ENCODE assay signal across 15 cellular contexts in the genomic region with DNA sequence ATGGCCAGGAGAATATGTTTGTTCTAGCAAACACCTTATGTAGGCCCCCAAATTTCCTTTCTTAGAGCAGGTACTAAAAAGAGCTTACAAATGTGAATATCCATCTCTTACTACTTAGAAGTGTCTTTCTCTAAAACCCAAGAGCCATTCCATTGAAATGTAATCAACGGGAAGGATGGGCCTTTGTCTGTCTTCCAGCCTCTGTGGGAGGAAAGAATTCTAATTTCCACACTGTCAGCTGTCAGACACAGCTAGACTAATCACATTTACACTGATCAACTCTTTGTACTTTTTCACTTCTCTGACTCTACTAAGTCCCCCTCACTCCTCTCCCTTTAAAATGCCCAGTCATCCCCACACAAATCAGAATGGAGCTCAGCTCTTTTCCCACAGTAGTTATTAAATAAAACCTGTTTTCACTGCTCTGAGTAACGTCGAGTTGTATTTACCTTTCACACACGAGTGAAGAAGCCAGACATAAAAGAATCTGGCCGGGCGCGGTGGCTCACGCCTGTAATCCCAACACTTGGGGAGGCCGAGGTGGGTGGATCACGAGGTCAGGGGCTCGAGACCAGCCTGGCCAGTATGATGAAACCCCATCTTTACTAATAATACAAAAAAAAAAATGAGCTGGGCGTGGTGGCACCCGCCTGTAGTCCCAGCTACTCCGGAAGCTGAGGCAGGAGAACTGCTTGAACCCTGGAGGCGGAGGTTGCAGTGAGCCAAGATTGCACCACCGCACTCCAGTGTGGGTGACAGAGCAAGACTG. TPM values are rescaled to one million over a fixed set of nuclear protein-coding genes. Genes with fewer than 3 reads are reported as not detected.
DNase-seq lines count a peak whose midpoint lies in the region; ATAC-seq and TF ChIP-seq lines count a peak whose summit lies in the region.
"Had no signal": no experiment of that assay in that cellular context is flagged by ENCODE, and none has a peak within 500 bp of the region (broad histone marks: within the 10 kb centered on the region; RNA-seq: fewer than 3 reads in every experiment).

No MANE protein-coding gene starts in this region.

- H3K18ac ChIP-seq in trophoblast cell (ENCODE audit: low read length), result no peak overlapping the region

- no peaks in the 10 kb centered on the region for H3K9me3 Mint-ChIP-seq in glutamatergic neuron (ENCODE audit: unreplicated experiment)
- H3K9me3 Mint-ChIP-seq: activated T-helper 2 cell treated with anti-CD3 and anti-CD28 coated beads, Interferon-gamma antibody, Interleukin-2, Interleukin-4, amounts not matched to agents 10 μg/mL and 5 μg/mL and 100 μg/mL, durations not matched to agents 14 hours and 24 hours and 36 hours; T-helper 2 cell treated with Interferon-gamma antibody and Interleukin-4, amounts not matched to agents 5 μg/mL and 100 μg/mL, for 36 hours had no signal

- peak; percentile 46 for ATAC-seq in PC-3
- no peak for ATAC-seq in HG03097 (IDR thresholded peaks at IDR 0.05; ENCODE audit: low FRiP score, unreplicated experiment)
- ATAC-seq: left lobe of liver had no signal

- H3K27me3 ChIP-seq in PC-3 (ENCODE audit: low read length) (no peaks in the 10 kb centered on the region), trophoblast cell (ENCODE audit: insufficient read depth, low read length) (no peaks in the 10 kb centered on the region)
- H3K27me3 ChIP-seq: suprapubic skin had no signal

- H3K4me3 ChIP-seq in PC-3 (ENCODE audit: low read length) (no peak overlapping the region), trophoblast cell (ENCODE audit: low read depth, low read length) (no peak overlapping the region)
- H3K4me3 ChIP-seq: suprapubic skin had no signal

- no peak overlapping the region for H3K14ac ChIP-seq in trophoblast cell (ENCODE audit: low read length)

- no peaks in the 10 kb centered on the region for H3K9me3 ChIP-seq in PC-3 (ENCODE audit: low read length)
- H3K9me3 ChIP-seq in trophoblast cell (ENCODE audit: insufficient read depth, low read depth, low read length), result no peaks in the 10 kb centered on the region
- H3K9me3 ChIP-seq: suprapubic skin had no signal

- H3K4me1 ChIP-seq in PC-3 (ENCODE audit: insufficient read depth, low read length) (peaks cover 12% of the 10 kb centered on the region; the same call in 1 of the 2 replicates), trophoblast cell (ENCODE audit: control insufficient read depth in 1 of 2, insufficient read depth in 2 of 2, low read length in 2 of 2) (peaks cover 8 to 21% of the 10 kb centered on the region in 2 experiments)
- H3K4me1 ChIP-seq: suprapubic skin had no signal

- DNase-seq in DMS53 (lab: John Stamatoyannopoulos, UW) (peak; percentile 35), DMS53 treated with DMSO at 0.1 percent for 48 hours (lab: John Stamatoyannopoulos, UW; ENCODE audit: unreplicated experiment) (no peak), PC-3 (peak; percentile 50), glutamatergic neuron (no peak), trophoblast cell (peak; percentile 63 to 69), dedifferentiated amniotic fluid mesenchymal stem cell (ENCODE audit: extremely low spot score) (no peak), T-helper 1 cell (no peak)
- DNase-seq: NCI-H2227 treated with DMSO at 0.1 percent for 48 hours, occipital lobe had no signal

- no peaks in the 10 kb centered on the region for H4K20me1 ChIP-seq in PC-3 (ENCODE audit: low read length)

- H2BK5ac ChIP-seq in trophoblast cell (ENCODE audit: low read depth, low read length, poor library complexity), result peak overlapping the region; percentile 74

- intact Hi-C loops in PC-3 (cut with micrococcal nuclease), result no loop called here

- H3K36me3 Mint-ChIP-seq in glutamatergic neuron (ENCODE audit: unreplicated experiment), result no peaks in the 10 kb centered on the region

- no peak overlapping the region for H3K4ac ChIP-seq in trophoblast cell (ENCODE audit: low read depth, low read length)

- no peak overlapping the region for H3K4me3 Mint-ChIP-seq in glutamatergic neuron (ENCODE audit: unreplicated experiment)
- H3K4me3 Mint-ChIP-seq: T-helper 2 cell treated with Interferon-gamma antibody and Interleukin-4, amounts not matched to agents 5 μg/mL and 100 μg/mL, for 36 hours had no signal

- peak overlapping the region; percentile 62 for H2BK120ac ChIP-seq in trophoblast cell (ENCODE audit: insufficient read depth, low read length, poor library complexity)

- no peak overlapping the region for H4K12ac ChIP-seq in trophoblast cell (ENCODE audit: low read depth, low read length)

- BruUV-seq in PC-3 (replicated peaks; lab: Mats Ljungman, UMichigan), result no TSS peak

- peaks cover 5% of the 10 kb centered on the region for H3K79me1 ChIP-seq in trophoblast cell (ENCODE audit: low read length)

- H3F3A ChIP-seq in PC-3 (ENCODE audit: low read length, unreplicated experiment), result no peaks in the 10 kb centered on the region

- peak overlapping the region; percentile 66 for H4K91ac ChIP-seq in trophoblast cell (ENCODE audit: low read depth, low read length)

- H3K9ac ChIP-seq in PC-3 (ENCODE audit: low read length) (peak overlapping the region; percentile 31; the same call in 1 of the 2 replicates), trophoblast cell (ENCODE audit: low read length) (no peak overlapping the region)

- H3K4me2 ChIP-seq in PC-3 (ENCODE audit: low read length), result no peak overlapping the region
- H3K4me2 ChIP-seq in trophoblast cell (ENCODE audit: low read length), result peak overlapping the region; percentile 23

- WGBS in trophoblast cell (ENCODE audit: extremely low coverage, insufficient coverage, insufficient read length), result no CpG with 5 or more reads among the region's 16 CpGs

- no peak overlapping the region for H2AK5ac ChIP-seq in trophoblast cell (ENCODE audit: low read length)

- peak overlapping the region; percentile 89 for H2BK12ac ChIP-seq in trophoblast cell (ENCODE audit: low read length)

- H3K27ac Mint-ChIP-seq in glutamatergic neuron (ENCODE audit: unreplicated experiment), result peak overlapping the region; percentile 77
- H3K27ac Mint-ChIP-seq: T-helper 2 cell treated with Interferon-gamma antibody and Interleukin-4, amounts not matched to agents 5 μg/mL and 100 μg/mL, for 36 hours had no signal

- no peak for TF ChIP-seq CTCF in PC-3 (conservative IDR thresholded peaks at IDR 0.05; ENCODE audit: low read depth, low read length)
- TF ChIP-seq CTCF in glutamatergic neuron (IDR thresholded peaks at IDR 0.05; ENCODE audit: partially characterized antibody, unreplicated experiment), result no peak

- CTCF ChIA-PET in PC-3 (lab: Charles Lee), result interaction anchor here (0.7 kb wide), 1 partner anchor 236 kb away, joined by 3 read pairs; no protein-coding TSS in a partner anchor

- H3K79me2 ChIP-seq in PC-3 (ENCODE audit: low read length) (peaks cover 47% of the 10 kb centered on the region), trophoblast cell (ENCODE audit: control insufficient read depth, insufficient read depth, low read length, poor library complexity) (peaks cover 2% of the 10 kb centered on the region)

- no peak overlapping the region for H3K23ac ChIP-seq in trophoblast cell (ENCODE audit: low read length)

- POLR2A ChIA-PET in PC-3 (lab: Charles Lee; ENCODE audit: unreplicated experiment), result no interaction called here

- H4K8ac ChIP-seq in trophoblast cell (ENCODE audit: low read depth, low read length), result no peak overlapping the region

- no peak overlapping the region for H2AFZ ChIP-seq in PC-3 (ENCODE audit: low read length)
- H2AFZ ChIP-seq in trophoblast cell (ENCODE audit: insufficient read depth, low read length, poor library complexity), result no peak overlapping the region

- H3K9me2 ChIP-seq in PC-3 (replicated peaks; ENCODE audit: low read length), result no peaks in the 10 kb centered on the region

- H3K27ac ChIP-seq in PC-3 (ENCODE audit: low read length), result peak overlapping the region; percentile 72
- peak overlapping the region; percentile 76 for H3K27ac ChIP-seq in trophoblast cell (ENCODE audit: low read depth, low read length)
- H3K27ac ChIP-seq: 22Rv1, suprapubic skin had no signal

- peaks cover 5% of the 10 kb centered on the region for H3K4me1 Mint-ChIP-seq in glutamatergic neuron (ENCODE audit: low read depth, unreplicated experiment)

- H3K36me3 ChIP-seq in PC-3 (ENCODE audit: low read depth, low read length), result peaks cover 7% of the 10 kb centered on the region; the same call in 1 of the 2 replicates
- H3K36me3 ChIP-seq in trophoblast cell (ENCODE audit: control insufficient read depth in 1 of 2, insufficient read depth in 2 of 2, low read length in 2 of 2), result peaks cover 4 to 11% of the 10 kb centered on the region in 2 experiments

- peaks cover 2% of the 10 kb centered on the region for H3K27me3 Mint-ChIP-seq in glutamatergic neuron (ENCODE audit: unreplicated experiment)

RNA-seq across cellular contexts. Expression of gene ZBTB8OS, which starts 13.4 kb away (rescaled TPM):
- total RNA-seq in PC-3 (2014; rRNA removed) (85.2 and 86.7 TPM in 2 replicates), glutamatergic neuron (ENCODE audit: unreplicated experiment) (63.4 TPM)
- polyA plus RNA-seq in trophoblast cell (2013), result 69.1 and 70.1 TPM in 2 replicates

RNA-seq across cellular contexts. Expression of gene RBBP4, which starts 14.0 kb away (rescaled TPM):
- total RNA-seq in PC-3 (2014; rRNA removed) (161 and 201 TPM in 2 replicates), glutamatergic neuron (ENCODE audit: unreplicated experiment) (332 TPM)
- polyA plus RNA-seq in trophoblast cell (2013), result 125 and 128 TPM in 2 replicates

Comparison
In these comparisons a context has a peak if more than half of its experiments do, and no peak if none do; other contexts are left out.
1. DNase-seq: peak in DMS53 (single experiment), PC-3 (single experiment) and trophoblast cell (2 of 2); none in DMS53 treated with DMSO at 0.1 percent for 48 hours (single experiment), glutamatergic neuron (single experiment), dedifferentiated amniotic fluid mesenchymal stem cell (single experiment) and T-helper 1 cell (0 of 5).